15 cellular contexts compared by ENCODE assay signal in genomic region chr6:87100216-87100615, GRCh38. TPM values are rescaled to one million over a fixed set of nuclear protein-coding genes. Genes with fewer than 3 reads are reported as not detected.
DNase-seq lines count a peak whose midpoint lies in the region; ATAC-seq and TF ChIP-seq lines count a peak whose summit lies in the region.
"Had no signal": no experiment of that assay in that cellular context is flagged by ENCODE, and none has a peak within 500 bp of the region (broad histone marks: within the 10 kb centered on the region; RNA-seq: fewer than 3 reads in every experiment).

No MANE protein-coding gene starts in this region.

- no peak overlapping the region for H3K27ac Mint-ChIP-seq in HFFc6
- H3K27ac Mint-ChIP-seq in stimulated activated memory B cell treated with anti-CD40 and anti-IgM and Interleukin-4, amounts not matched to agents 10 μg/mL and 1 μg/mL and 100 μg/mL, for 72 hours = peak overlapping the region; percentile 9
- no peak overlapping the region for H3K27ac Mint-ChIP-seq in activated T-helper 2 cell treated with anti-CD3 and anti-CD28 coated beads, Interferon-gamma antibody, Interleukin-2, Interleukin-4, amounts not matched to agents 10 μg/mL and 5 μg/mL and 100 μg/mL, durations not matched to agents 14 hours and 24 hours and 36 hours
- H3K27ac Mint-ChIP-seq: CD4-positive, CD25-positive, alpha-beta regulatory T cell had no signal

- H3K9me3 Mint-ChIP-seq in HFFc6 = no peaks in the 10 kb centered on the region
- H3K9me3 Mint-ChIP-seq in stimulated activated memory B cell treated with anti-CD40 and anti-IgM and Interleukin-4, amounts not matched to agents 10 μg/mL and 1 μg/mL and 100 μg/mL, for 72 hours = no peaks in the 10 kb centered on the region
- H3K9me3 Mint-ChIP-seq in activated T-helper 2 cell treated with anti-CD3 and anti-CD28 coated beads, Interferon-gamma antibody, Interleukin-2, Interleukin-4, amounts not matched to agents 10 μg/mL and 5 μg/mL and 100 μg/mL, durations not matched to agents 14 hours and 24 hours and 36 hours = no peaks in the 10 kb centered on the region
- H3K9me3 Mint-ChIP-seq: CD4-positive, CD25-positive, alpha-beta regulatory T cell had no signal

- in situ Hi-C loops in astrocyte of the cerebellum (cut with HindIII; ENCODE audit: low sequenced_read_pairs) = no loop called here

- no peak for ATAC-seq in stimulated activated memory B cell treated with anti-CD40 and anti-IgM and Interleukin-4, amounts not matched to agents 10 μg/mL and 1 μg/mL and 100 μg/mL, for 72 hours
- no peak for ATAC-seq in stimulated activated naive CD8-positive, alpha-beta T cell treated with anti-CD3 and anti-CD28 coated beads, Interleukin-15, Interleukin-2, amounts not matched to agents 100 U/mL and 50 U/mL, for 24 hours

- H3K4me3 Mint-ChIP-seq in HFFc6 = peak overlapping the region; percentile 4; the same call in 1 of the 2 replicates
- no peak overlapping the region for H3K4me3 Mint-ChIP-seq in stimulated activated memory B cell treated with anti-CD40 and anti-IgM and Interleukin-4, amounts not matched to agents 10 μg/mL and 1 μg/mL and 100 μg/mL, for 72 hours
- no peak overlapping the region for H3K4me3 Mint-ChIP-seq in activated T-helper 2 cell treated with anti-CD3 and anti-CD28 coated beads, Interferon-gamma antibody, Interleukin-2, Interleukin-4, amounts not matched to agents 10 μg/mL and 5 μg/mL and 100 μg/mL, durations not matched to agents 14 hours and 24 hours and 36 hours (ENCODE audit: low read depth)
- H3K4me3 Mint-ChIP-seq: CD4-positive, CD25-positive, alpha-beta regulatory T cell had no signal

- POLR2A ChIA-PET in BJ (lab: Charles Lee) = no interaction called here

- intact Hi-C loops in activated T-helper 2 cell treated with anti-CD3 and anti-CD28 coated beads, Interferon-gamma antibody, Interleukin-2, Interleukin-4, amounts not matched to agents 10 μg/mL and 5 μg/mL and 100 μg/mL, durations not matched to agents 14 hours and 24 hours and 36 hours (cut with micrococcal nuclease) = loop anchor here (10.0 kb wide), 1 partner anchor 805 kb away; no protein-coding TSS in a partner anchor

- H3K27me3 Mint-ChIP-seq in HFFc6 (ENCODE audit: insufficient read depth) = no peaks in the 10 kb centered on the region
- H3K27me3 Mint-ChIP-seq in stimulated activated memory B cell treated with anti-CD40 and anti-IgM and Interleukin-4, amounts not matched to agents 10 μg/mL and 1 μg/mL and 100 μg/mL, for 72 hours = no peaks in the 10 kb centered on the region
- peaks cover 38% of the 10 kb centered on the region for H3K27me3 Mint-ChIP-seq in activated T-helper 2 cell treated with anti-CD3 and anti-CD28 coated beads, Interferon-gamma antibody, Interleukin-2, Interleukin-4, amounts not matched to agents 10 μg/mL and 5 μg/mL and 100 μg/mL, durations not matched to agents 14 hours and 24 hours and 36 hours (ENCODE audit: low read depth)

- DNase-seq in BJ (ENCODE audit: low read depth) (peak; percentile 4), HFFc6 (peak; percentile 51), astrocyte of the cerebellum (ENCODE audit: low read depth) (peak; percentile 9)
- DNase-seq in stimulated activated naive CD8-positive, alpha-beta T cell treated with anti-CD3 and anti-CD28 coated beads, Interleukin-15, Interleukin-2, amounts not matched to agents 100 U/mL and 50 U/mL, for 24 hours = no peak
- no peak for DNase-seq in activated T-helper 2 cell treated with anti-CD3 and anti-CD28 coated beads, Interferon-gamma antibody, Interleukin-2, Interleukin-4, amounts not matched to agents 10 μg/mL and 5 μg/mL and 100 μg/mL, durations not matched to agents 14 hours and 24 hours and 36 hours (ENCODE audit: low spot score)
- DNase-seq in activated CD4-positive, alpha-beta T cell treated with anti-CD3 and anti-CD28 coated beads for 4 hours = no peak
- DNase-seq: Calu3; CD4-positive, CD25-positive, alpha-beta regulatory T cell; DMS 273 treated with DMSO at 0.1 percent for 48 hours had no signal

- TF ChIP-seq CTCF in BJ (IDR thresholded peaks at IDR 0.05; ENCODE audit: insufficient read depth, low read depth, low read length) (no peak), HFFc6 (IDR thresholded peaks at IDR 0.05) (no peak), astrocyte of the cerebellum (IDR thresholded peaks at IDR 0.05; ENCODE audit: low read depth, low read length, missing control alignments) (no peak)

- peaks cover 37% of the 10 kb centered on the region for H3K4me1 Mint-ChIP-seq in HFFc6 (ENCODE audit: low read depth)
- peaks cover 13% of the 10 kb centered on the region for H3K4me1 Mint-ChIP-seq in stimulated activated memory B cell treated with anti-CD40 and anti-IgM and Interleukin-4, amounts not matched to agents 10 μg/mL and 1 μg/mL and 100 μg/mL, for 72 hours
- peaks cover 3% of the 10 kb centered on the region for H3K4me1 Mint-ChIP-seq in activated T-helper 2 cell treated with anti-CD3 and anti-CD28 coated beads, Interferon-gamma antibody, Interleukin-2, Interleukin-4, amounts not matched to agents 10 μg/mL and 5 μg/mL and 100 μg/mL, durations not matched to agents 14 hours and 24 hours and 36 hours (ENCODE audit: low read depth)

- H3K27me3 ChIP-seq in BJ (ENCODE audit: control insufficient read depth, insufficient read depth, low read length) = no peaks in the 10 kb centered on the region
- H3K27me3 ChIP-seq: BLaER1 had no signal

- H3K36me3 Mint-ChIP-seq in HFFc6 (ENCODE audit: low read depth) = no peaks in the 10 kb centered on the region
- no peaks in the 10 kb centered on the region for H3K36me3 Mint-ChIP-seq in stimulated activated memory B cell treated with anti-CD40 and anti-IgM and Interleukin-4, amounts not matched to agents 10 μg/mL and 1 μg/mL and 100 μg/mL, for 72 hours
- H3K36me3 Mint-ChIP-seq in activated T-helper 2 cell treated with anti-CD3 and anti-CD28 coated beads, Interferon-gamma antibody, Interleukin-2, Interleukin-4, amounts not matched to agents 10 μg/mL and 5 μg/mL and 100 μg/mL, durations not matched to agents 14 hours and 24 hours and 36 hours (ENCODE audit: low read depth) = no peaks in the 10 kb centered on the region
- H3K36me3 Mint-ChIP-seq: CD4-positive, CD25-positive, alpha-beta regulatory T cell had no signal

- H3K4me3 ChIP-seq in BJ (ENCODE audit: low read depth, low read length) (no peak overlapping the region), astrocyte of the cerebellum (ENCODE audit: low read depth, low read length) (no peak overlapping the region)
- H3K4me3 ChIP-seq: BLaER1 had no signal

- CTCF ChIA-PET in BJ (lab: Yijun Ruan, JAX) = interaction anchor here (0.6 to 1.9 kb wide), 5 partner anchors 9 to 39 kb away, joined by 3 to 6 read pairs (median 3); no protein-coding TSS in a partner anchor

- H3K36me3 ChIP-seq in BJ (ENCODE audit: control insufficient read depth, insufficient read depth, low read length) = no peaks in the 10 kb centered on the region
- H3K36me3 ChIP-seq: BLaER1 had no signal

RNA-seq across cellular contexts. Expression of gene CGA, which starts 5.3 kb away (rescaled TPM):
- 2.5 and 2.6 TPM in 2 replicates for polyA plus RNA-seq in BJ (2011; rRNA removed)
- not detected in 2 replicates for polyA minus RNA-seq in BJ (2011; rRNA and poly(A)+ RNA removed)
- total RNA-seq in HFFc6 (2021; fragmentation: NEBNext Ultra II Directional; extraction: Animal tissue kit (Norgen Biotek cat#: 25700)) = 1 to 10 TPM in 5 of 6 experiments, under 1 TPM in 1; 0.78 to 1.5 (median 1.1) TPM
- total RNA-seq in activated T-helper 2 cell treated with anti-CD3 and anti-CD28 coated beads, Interferon-gamma antibody, Interleukin-2, Interleukin-4, amounts not matched to agents 10 μg/mL and 5 μg/mL and 100 μg/mL, durations not matched to agents 14 hours and 24 hours and 36 hours = 0.44 and 0.59 TPM in 2 replicates
- total RNA-seq: A673, Calu3, Daoy, H4, HT1080 had no signal
- polyA plus RNA-seq: CD4-positive, CD25-positive, alpha-beta regulatory T cell had no signal

RNA-seq across cellular contexts. Expression of gene ZNF292, which starts 55.1 kb away (rescaled TPM):
- polyA plus RNA-seq in BJ (2011; rRNA removed) = 4.1 and 8.5 TPM in 2 replicates
- polyA minus RNA-seq in BJ (2011; rRNA and poly(A)+ RNA removed) = 18.8 and 19.1 TPM in 2 replicates
- total RNA-seq in HFFc6 (2021; fragmentation: NEBNext Ultra II Directional; extraction: Animal tissue kit (Norgen Biotek cat#: 25700)) = 10 to 100 TPM; 18.5 to 22.4 (median 19.0) TPM
- total RNA-seq in activated T-helper 2 cell treated with anti-CD3 and anti-CD28 coated beads, Interferon-gamma antibody, Interleukin-2, Interleukin-4, amounts not matched to agents 10 μg/mL and 5 μg/mL and 100 μg/mL, durations not matched to agents 14 hours and 24 hours and 36 hours = 56.2 and 62.7 TPM in 2 replicates

Comparison
In these comparisons a context has a peak if more than half of its experiments do, and no peak if none do; other contexts are left out.
1. DNase-seq: peak in BJ (single experiment), HFFc6 (single experiment) and astrocyte of the cerebellum (single experiment); none in stimulated activated naive CD8-positive, alpha-beta T cell treated with anti-CD3 and anti-CD28 coated beads, Interleukin-15, Interleukin-2, amounts not matched to agents 100 U/mL and 50 U/mL, for 24 hours (single experiment), activated T-helper 2 cell treated with anti-CD3 and anti-CD28 coated beads, Interferon-gamma antibody, Interleukin-2, Interleukin-4, amounts not matched to agents 10 μg/mL and 5 μg/mL and 100 μg/mL, durations not matched to agents 14 hours and 24 hours and 36 hours (single experiment) and activated CD4-positive, alpha-beta T cell treated with anti-CD3 and anti-CD28 coated beads for 4 hours (0 of 2).